Comparison of ENCODE assay signal across 1 cellular context in genomic region chr11:75204012-75204674, GRCh38.
TF ChIP-seq lines count a peak whose summit lies in the region.

No MANE protein-coding gene starts in this region.

TF ChIP-seq in HepG2, 621 proteins besides CTCF, POLR2A, EP300 and RAD21 (continued from another document and continues in another):
- TF ChIP-seq SP2 (CRISPR knock-in tag; IDR thresholded peaks at IDR 0.05) (no peak), ARNT (IDR thresholded peaks at IDR 0.05) (no peak), ZFP82 (CRISPR knock-in tag; IDR thresholded peaks at IDR 0.05; ENCODE audit: borderline replicate concordance) (no peak), PAWR (CRISPR knock-in tag; IDR thresholded peaks at IDR 0.05; ENCODE audit: borderline replicate concordance) (0 out of 2 replicates have a peak, but pooled peaks have one; percentile 19), ZSCAN12 (CRISPR knock-in tag; IDR thresholded peaks at IDR 0.05) (no peak), ZC3H13 (CRISPR knock-in tag; IDR thresholded peaks at IDR 0.05) (no peak), MXI1 (IDR thresholded peaks at IDR 0.05; ENCODE audit: borderline replicate concordance, low read depth, low read length) (no peak), ZNF276 (CRISPR knock-in tag; IDR thresholded peaks at IDR 0.05; ENCODE audit: low read depth) (no peak), TFE3 (CRISPR knock-in tag; IDR thresholded peaks at IDR 0.05) (0 out of 2 replicates have a peak, but pooled peaks have one; percentile 9), ZFP37 (CRISPR knock-in tag; IDR thresholded peaks at IDR 0.05; ENCODE audit: borderline replicate concordance) (no peak), MAF1 (CRISPR knock-in tag; IDR thresholded peaks at IDR 0.05; ENCODE audit: borderline replicate concordance) (no peak), RARA (CRISPR knock-in tag; IDR thresholded peaks at IDR 0.05) (peak; percentile 74), ZNF331 (CRISPR knock-in tag; IDR thresholded peaks at IDR 0.05) (peak; percentile 44; the same call in 1 of the 2 replicates), HNRNPH1 (optimal IDR thresholded peaks at IDR 0.05; ENCODE audit: low read depth, low read length) (no peak), KMT2B (CRISPR knock-in tag; IDR thresholded peaks at IDR 0.05) (no peak), BRD4 (CRISPR knock-in tag; IDR thresholded peaks at IDR 0.05) (no peak; the same call in 1 of the 2 replicates), ZNF354B (CRISPR knock-in tag; IDR thresholded peaks at IDR 0.05) (no peak), E2F5 (CRISPR knock-in tag; conservative IDR thresholded peaks at IDR 0.05) (no peak), ZNF577 (CRISPR knock-in tag; IDR thresholded peaks at IDR 0.05; ENCODE audit: borderline replicate concordance, low read depth) (no peak), ZNF530 (CRISPR knock-in tag; IDR thresholded peaks at IDR 0.05; ENCODE audit: low read depth) (no peak), KLF6 (CRISPR knock-in tag; IDR thresholded peaks at IDR 0.05) (no peak; the same call in 1 of the 2 replicates), MATR3 (CRISPR knock-in tag; IDR thresholded peaks at IDR 0.05) (no peak), DMAP1 (CRISPR knock-in tag; IDR thresholded peaks at IDR 0.05) (no peak), ZNF556 (CRISPR knock-in tag; IDR thresholded peaks at IDR 0.05; ENCODE audit: borderline replicate concordance) (no peak; the same call in 1 of the 2 replicates), RBAK (CRISPR knock-in tag; IDR thresholded peaks at IDR 0.05) (no peak), ZNF253 (CRISPR knock-in tag; IDR thresholded peaks at IDR 0.05; ENCODE audit: borderline replicate concordance) (no peak), IRF9 (CRISPR knock-in tag; IDR thresholded peaks at IDR 0.05; ENCODE audit: borderline replicate concordance) (no peak), SUZ12 (IDR thresholded peaks at IDR 0.05; ENCODE audit: low read depth, low read length) (no peak), NCOR1 (IDR thresholded peaks at IDR 0.05; ENCODE audit: borderline replicate concordance, low read length) (peak; percentile 91), RAD51 (IDR thresholded peaks at IDR 0.05; ENCODE audit: borderline replicate concordance) (no peak), FOXO4 (CRISPR knock-in tag; conservative IDR thresholded peaks at IDR 0.05) (no peak), HOXD1 (CRISPR knock-in tag; IDR thresholded peaks at IDR 0.05) (peak; percentile 17; the same call in 1 of the 2 replicates), MIER3 (CRISPR knock-in tag; IDR thresholded peaks at IDR 0.05; ENCODE audit: borderline replicate concordance) (no peak), IKZF4 (CRISPR knock-in tag; IDR thresholded peaks at IDR 0.05; ENCODE audit: borderline replicate concordance, low read depth, not compliant biosample characterization) (no peak), ARNTL (CRISPR knock-in tag; IDR thresholded peaks at IDR 0.05) (peak; percentile 29; the same call in 1 of the 2 replicates), ZNF160 (CRISPR knock-in tag; IDR thresholded peaks at IDR 0.05) (no peak), ZNF460 (CRISPR knock-in tag; IDR thresholded peaks at IDR 0.05; ENCODE audit: borderline replicate concordance) (no peak), ZNF747 (CRISPR knock-in tag; IDR thresholded peaks at IDR 0.05; ENCODE audit: borderline replicate concordance) (peak; percentile 71; the same call in 1 of the 2 replicates), NAIF1 (CRISPR knock-in tag; IDR thresholded peaks at IDR 0.05; ENCODE audit: borderline replicate concordance) (no peak), MAZ (IDR thresholded peaks at IDR 0.05; ENCODE audit: borderline replicate concordance, low read depth, low read length) (no peak; the same call in 1 of the 2 replicates), MAZ (CRISPR knock-in tag; IDR thresholded peaks at IDR 0.05; ENCODE audit: low read depth) (peak; percentile 69), ZNF781 (CRISPR knock-in tag; IDR thresholded peaks at IDR 0.05; ENCODE audit: borderline replicate concordance, not compliant biosample characterization) (no peak), PAF1 (CRISPR knock-in tag; IDR thresholded peaks at IDR 0.05) (no peak), ZNF292 (CRISPR knock-in tag; IDR thresholded peaks at IDR 0.05; ENCODE audit: borderline replicate concordance, low read depth) (peak; percentile 40; the same call in 1 of the 2 replicates), ZNF790 (CRISPR knock-in tag; IDR thresholded peaks at IDR 0.05; ENCODE audit: borderline replicate concordance) (no peak), ZNF501 (CRISPR knock-in tag; IDR thresholded peaks at IDR 0.05) (no peak; the same call in 1 of the 2 replicates)
- TF ChIP-seq, protein P1, sequence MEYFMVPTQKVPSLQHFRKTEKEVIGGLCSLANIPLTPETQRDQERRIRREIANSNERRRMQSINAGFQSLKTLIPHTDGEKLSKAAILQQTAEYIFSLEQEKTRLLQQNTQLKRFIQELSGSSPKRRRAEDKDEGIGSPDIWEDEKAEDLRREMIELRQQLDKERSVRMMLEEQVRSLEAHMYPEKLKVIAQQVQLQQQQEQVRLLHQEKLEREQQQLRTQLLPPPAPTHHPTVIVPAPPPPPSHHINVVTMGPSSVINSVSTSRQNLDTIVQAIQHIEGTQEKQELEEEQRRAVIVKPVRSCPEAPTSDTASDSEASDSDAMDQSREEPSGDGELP (IDR thresholded peaks at IDR 0.05; ENCODE audit: borderline replicate concordance, low read depth), result no peak; the same call in 1 of the 2 replicates
- TF ChIP-seq, protein P2, sequence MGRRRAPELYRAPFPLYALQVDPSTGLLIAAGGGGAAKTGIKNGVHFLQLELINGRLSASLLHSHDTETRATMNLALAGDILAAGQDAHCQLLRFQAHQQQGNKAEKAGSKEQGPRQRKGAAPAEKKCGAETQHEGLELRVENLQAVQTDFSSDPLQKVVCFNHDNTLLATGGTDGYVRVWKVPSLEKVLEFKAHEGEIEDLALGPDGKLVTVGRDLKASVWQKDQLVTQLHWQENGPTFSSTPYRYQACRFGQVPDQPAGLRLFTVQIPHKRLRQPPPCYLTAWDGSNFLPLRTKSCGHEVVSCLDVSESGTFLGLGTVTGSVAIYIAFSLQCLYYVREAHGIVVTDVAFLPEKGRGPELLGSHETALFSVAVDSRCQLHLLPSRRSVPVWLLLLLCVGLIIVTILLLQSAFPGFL (CRISPR knock-in tag; IDR thresholded peaks at IDR 0.05), result no peak
- TF ChIP-seq, protein P3, sequence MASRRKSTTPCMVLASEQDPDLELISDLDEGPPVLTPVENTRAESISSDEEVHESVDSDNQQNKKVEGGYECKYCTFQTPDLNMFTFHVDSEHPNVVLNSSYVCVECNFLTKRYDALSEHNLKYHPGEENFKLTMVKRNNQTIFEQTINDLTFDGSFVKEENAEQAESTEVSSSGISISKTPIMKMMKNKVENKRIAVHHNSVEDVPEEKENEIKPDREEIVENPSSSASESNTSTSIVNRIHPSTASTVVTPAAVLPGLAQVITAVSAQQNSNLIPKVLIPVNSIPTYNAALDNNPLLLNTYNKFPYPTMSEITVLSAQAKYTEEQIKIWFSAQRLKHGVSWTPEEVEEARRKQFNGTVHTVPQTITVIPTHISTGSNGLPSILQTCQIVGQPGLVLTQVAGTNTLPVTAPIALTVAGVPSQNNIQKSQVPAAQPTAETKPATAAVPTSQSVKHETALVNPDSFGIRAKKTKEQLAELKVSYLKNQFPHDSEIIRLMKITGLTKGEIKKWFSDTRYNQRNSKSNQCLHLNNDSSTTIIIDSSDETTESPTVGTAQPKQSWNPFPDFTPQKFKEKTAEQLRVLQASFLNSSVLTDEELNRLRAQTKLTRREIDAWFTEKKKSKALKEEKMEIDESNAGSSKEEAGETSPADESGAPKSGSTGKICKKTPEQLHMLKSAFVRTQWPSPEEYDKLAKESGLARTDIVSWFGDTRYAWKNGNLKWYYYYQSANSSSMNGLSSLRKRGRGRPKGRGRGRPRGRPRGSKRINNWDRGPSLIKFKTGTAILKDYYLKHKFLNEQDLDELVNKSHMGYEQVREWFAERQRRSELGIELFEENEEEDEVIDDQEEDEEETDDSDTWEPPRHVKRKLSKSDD (CRISPR knock-in tag; IDR thresholded peaks at IDR 0.05; ENCODE audit: low read depth), result peak; percentile 75; the same call in 1 of the 2 replicates
- TF ChIP-seq, protein P4, sequence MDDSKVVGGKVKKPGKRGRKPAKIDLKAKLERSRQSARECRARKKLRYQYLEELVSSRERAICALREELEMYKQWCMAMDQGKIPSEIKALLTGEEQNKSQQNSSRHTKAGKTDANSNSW (CRISPR knock-in tag; IDR thresholded peaks at IDR 0.05; ENCODE audit: borderline replicate concordance), result no peak
- TF ChIP-seq, protein P5, sequence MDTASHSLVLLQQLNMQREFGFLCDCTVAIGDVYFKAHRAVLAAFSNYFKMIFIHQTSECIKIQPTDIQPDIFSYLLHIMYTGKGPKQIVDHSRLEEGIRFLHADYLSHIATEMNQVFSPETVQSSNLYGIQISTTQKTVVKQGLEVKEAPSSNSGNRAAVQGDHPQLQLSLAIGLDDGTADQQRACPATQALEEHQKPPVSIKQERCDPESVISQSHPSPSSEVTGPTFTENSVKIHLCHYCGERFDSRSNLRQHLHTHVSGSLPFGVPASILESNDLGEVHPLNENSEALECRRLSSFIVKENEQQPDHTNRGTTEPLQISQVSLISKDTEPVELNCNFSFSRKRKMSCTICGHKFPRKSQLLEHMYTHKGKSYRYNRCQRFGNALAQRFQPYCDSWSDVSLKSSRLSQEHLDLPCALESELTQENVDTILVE (CRISPR knock-in tag; IDR thresholded peaks at IDR 0.05), result no peak
- TF ChIP-seq, protein P6, sequence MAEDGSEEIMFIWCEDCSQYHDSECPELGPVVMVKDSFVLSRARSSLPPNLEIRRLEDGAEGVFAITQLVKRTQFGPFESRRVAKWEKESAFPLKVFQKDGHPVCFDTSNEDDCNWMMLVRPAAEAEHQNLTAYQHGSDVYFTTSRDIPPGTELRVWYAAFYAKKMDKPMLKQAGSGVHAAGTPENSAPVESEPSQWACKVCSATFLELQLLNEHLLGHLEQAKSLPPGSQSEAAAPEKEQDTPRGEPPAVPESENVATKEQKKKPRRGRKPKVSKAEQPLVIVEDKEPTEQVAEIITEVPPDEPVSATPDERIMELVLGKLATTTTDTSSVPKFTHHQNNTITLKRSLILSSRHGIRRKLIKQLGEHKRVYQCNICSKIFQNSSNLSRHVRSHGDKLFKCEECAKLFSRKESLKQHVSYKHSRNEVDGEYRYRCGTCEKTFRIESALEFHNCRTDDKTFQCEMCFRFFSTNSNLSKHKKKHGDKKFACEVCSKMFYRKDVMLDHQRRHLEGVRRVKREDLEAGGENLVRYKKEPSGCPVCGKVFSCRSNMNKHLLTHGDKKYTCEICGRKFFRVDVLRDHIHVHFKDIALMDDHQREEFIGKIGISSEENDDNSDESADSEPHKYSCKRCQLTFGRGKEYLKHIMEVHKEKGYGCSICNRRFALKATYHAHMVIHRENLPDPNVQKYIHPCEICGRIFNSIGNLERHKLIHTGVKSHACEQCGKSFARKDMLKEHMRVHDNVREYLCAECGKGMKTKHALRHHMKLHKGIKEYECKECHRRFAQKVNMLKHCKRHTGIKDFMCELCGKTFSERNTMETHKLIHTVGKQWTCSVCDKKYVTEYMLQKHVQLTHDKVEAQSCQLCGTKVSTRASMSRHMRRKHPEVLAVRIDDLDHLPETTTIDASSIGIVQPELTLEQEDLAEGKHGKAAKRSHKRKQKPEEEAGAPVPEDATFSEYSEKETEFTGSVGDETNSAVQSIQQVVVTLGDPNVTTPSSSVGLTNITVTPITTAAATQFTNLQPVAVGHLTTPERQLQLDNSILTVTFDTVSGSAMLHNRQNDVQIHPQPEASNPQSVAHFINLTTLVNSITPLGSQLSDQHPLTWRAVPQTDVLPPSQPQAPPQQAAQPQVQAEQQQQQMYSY (CRISPR knock-in tag; IDR thresholded peaks at IDR 0.05), result no peak
